8 cellular contexts compared by ENCODE assay signal in genomic region chr3:14946749-14947104, GRCh38. TPM values are rescaled to one million over a fixed set of nuclear protein-coding genes. Genes with fewer than 3 reads are reported as not detected.
A peak's percentile ranks its signal among the peaks of the same experiment; 100 is the strongest.
DNase-seq lines count a peak whose midpoint lies in the region; ATAC-seq and TF ChIP-seq lines count a peak whose summit lies in the region.

No MANE protein-coding gene starts in this region.

- H3K27ac Mint-ChIP-seq in naive B cell: peak overlapping the region; percentile 95 to 99 (median 98)

- no peak for TF ChIP-seq EP300 in Ishikawa (IDR thresholded peaks at IDR 0.05; ENCODE audit: borderline replicate concordance)

- H3K4me3 Mint-ChIP-seq in naive B cell: peak overlapping the region; percentile 89 to 100 (median 94)

- peaks cover 35 to 44% (median 37%) of the 10 kb centered on the region in 3 donors for H3K4me1 Mint-ChIP-seq in naive B cell

- DNase-seq in AG09309 (ENCODE audit: low read depth) (no peak), choroid plexus epithelial cell (ENCODE audit: low read depth) (no peak), naive B cell (no peak), NCI-H524 (lab: John Stamatoyannopoulos, UW) (no peak), OCI-M1 (lab: John Stamatoyannopoulos, UW) (no peak)
- DNase-seq in stimulated activated CD4-positive, alpha-beta T cell treated with anti-CD3 and anti-CD28 coated beads, Interleukin-4, amount 100 ng/mL, for 24 hours: no peak

- H3K4me3 ChIP-seq in AG09309 (ENCODE audit: control insufficient read depth, low read depth, low read length) (peak overlapping the region; percentile 96), choroid plexus epithelial cell (ENCODE audit: low read depth, low read length) (peak overlapping the region; percentile 94)

- no peaks in the 10 kb centered on the region for H3K27me3 Mint-ChIP-seq in naive B cell

- TF ChIP-seq CTCF in AG09309 (IDR thresholded peaks at IDR 0.05; ENCODE audit: control insufficient read depth, insufficient read depth, low read depth, low read length, missing control alignments) (no peak), choroid plexus epithelial cell (conservative IDR thresholded peaks at IDR 0.05; ENCODE audit: low read depth, low read length) (no peak)

- TF ChIP-seq RAD21 in Ishikawa (IDR thresholded peaks at IDR 0.05; ENCODE audit: low read depth): no peak

- no peak for ATAC-seq in naive B cell (ENCODE audit: low read depth in 2 of 2)
- ATAC-seq in GM19023 (IDR thresholded peaks at IDR 0.05; ENCODE audit: unreplicated experiment): no peak

- no peaks in the 10 kb centered on the region for H3K9me3 Mint-ChIP-seq in naive B cell

- no peaks in the 10 kb centered on the region for H3K36me3 Mint-ChIP-seq in naive B cell

TF ChIP-seq in Ishikawa, 13 proteins besides CTCF, POLR2A, EP300 and RAD21:
- TF ChIP-seq NFIC (IDR thresholded peaks at IDR 0.05): no peak
- no peak for TF ChIP-seq USF1 (IDR thresholded peaks at IDR 0.05)
- no peak for TF ChIP-seq FOXM1 (IDR thresholded peaks at IDR 0.05; ENCODE audit: borderline replicate concordance, low read depth)
- TF ChIP-seq EGR1 (IDR thresholded peaks at IDR 0.05): no peak
- TF ChIP-seq CEBPB (IDR thresholded peaks at IDR 0.05): 0 out of 2 replicates have a peak, but pooled peaks have one; percentile 39

RNA-seq across cellular contexts. Expression of gene NR2C2, which starts 0.7 kb away (rescaled TPM):
- polyA plus RNA-seq in naive B cell (ENCODE audit: low read depth in 6 of 6): 10 to 100 TPM in 5 of 6 donors, under 1 TPM in 1; 0.49 to 19.8 (median 13.1) TPM
